Comparison of ENCODE assay signal across 8 cellular contexts in genomic region chr15:92882697-92883642, GRCh38. TPM values are rescaled to one million over a fixed set of nuclear protein-coding genes. Genes with fewer than 3 reads are reported as not detected.
DNase-seq lines count a peak whose midpoint lies in the region; ATAC-seq and TF ChIP-seq lines count a peak whose summit lies in the region.

No MANE protein-coding gene starts in this region.

- H3K4me1 ChIP-seq in right atrium auricular region = peaks cover 0 to 46% of the 10 kb centered on the region in 2 donors

- H3K9me3 ChIP-seq in right atrium auricular region = no peaks in the 10 kb centered on the region

- H3K4me3 ChIP-seq in right atrium auricular region (peak overlapping the region; percentile 84 to 100), skeletal muscle cell (ENCODE audit: low read depth, low read length) (peak overlapping the region; percentile 80)

- H3K27ac ChIP-seq in right atrium auricular region = peak overlapping the region; percentile 99 to 100

- H3K27me3 ChIP-seq in right atrium auricular region = no peaks in the 10 kb centered on the region

- peak; percentile 70 for ATAC-seq in HG02642 (IDR thresholded peaks at IDR 0.05; ENCODE audit: poor library complexity, unreplicated experiment)

- peaks cover 27% of the 10 kb centered on the region for H3K36me3 ChIP-seq in right atrium auricular region

- no peak for TF ChIP-seq CTCF in right atrium auricular region (IDR thresholded peaks at IDR 0.05)

- peak in 2 of 3 experiments; percentile 80 to 81 for DNase-seq in NCI-H1417 (lab: John Stamatoyannopoulos, UW)
- no peak for DNase-seq in NCI-H1417 treated with DMSO at 0.1 percent for 48 hours (lab: John Stamatoyannopoulos, UW)
- peak; percentile 83 for DNase-seq in NCI-H748 treated with DMSO at 0.1 percent for 48 hours (lab: John Stamatoyannopoulos, UW)
- peak; percentile 45 for DNase-seq in activated naive CD4-positive, alpha-beta T cell treated with anti-CD3 and anti-CD28 coated beads, Interleukin-2, amount 50 U/mL, for 16 hours
- DNase-seq in right atrium auricular region (ENCODE audit: low spot score) = no peak
- DNase-seq in skeletal muscle cell (ENCODE audit: low read depth) = no peak
- DNase-seq in glomerular visceral epithelial cell (ENCODE audit: extremely low spot score) = no peak

RNA-seq across cellular contexts. Expression of gene CHD2, which starts 17.2 kb away (rescaled TPM):
- total RNA-seq in right atrium auricular region = 10 to 100 TPM; 31.1 to 37.9 TPM

Comparison
In these comparisons a context has a peak if more than half of its experiments do, and no peak if none do; other contexts are left out.
1. DNase-seq: peak in NCI-H1417 (2 of 3), NCI-H748 treated with DMSO at 0.1 percent for 48 hours (single experiment) and activated naive CD4-positive, alpha-beta T cell treated with anti-CD3 and anti-CD28 coated beads, Interleukin-2, amount 50 U/mL, for 16 hours (single experiment); none in NCI-H1417 treated with DMSO at 0.1 percent for 48 hours (single experiment), right atrium auricular region (single experiment), skeletal muscle cell (single experiment) and glomerular visceral epithelial cell (single experiment).